ENCODE assay signal across 10 cellular contexts in the genomic region with DNA sequence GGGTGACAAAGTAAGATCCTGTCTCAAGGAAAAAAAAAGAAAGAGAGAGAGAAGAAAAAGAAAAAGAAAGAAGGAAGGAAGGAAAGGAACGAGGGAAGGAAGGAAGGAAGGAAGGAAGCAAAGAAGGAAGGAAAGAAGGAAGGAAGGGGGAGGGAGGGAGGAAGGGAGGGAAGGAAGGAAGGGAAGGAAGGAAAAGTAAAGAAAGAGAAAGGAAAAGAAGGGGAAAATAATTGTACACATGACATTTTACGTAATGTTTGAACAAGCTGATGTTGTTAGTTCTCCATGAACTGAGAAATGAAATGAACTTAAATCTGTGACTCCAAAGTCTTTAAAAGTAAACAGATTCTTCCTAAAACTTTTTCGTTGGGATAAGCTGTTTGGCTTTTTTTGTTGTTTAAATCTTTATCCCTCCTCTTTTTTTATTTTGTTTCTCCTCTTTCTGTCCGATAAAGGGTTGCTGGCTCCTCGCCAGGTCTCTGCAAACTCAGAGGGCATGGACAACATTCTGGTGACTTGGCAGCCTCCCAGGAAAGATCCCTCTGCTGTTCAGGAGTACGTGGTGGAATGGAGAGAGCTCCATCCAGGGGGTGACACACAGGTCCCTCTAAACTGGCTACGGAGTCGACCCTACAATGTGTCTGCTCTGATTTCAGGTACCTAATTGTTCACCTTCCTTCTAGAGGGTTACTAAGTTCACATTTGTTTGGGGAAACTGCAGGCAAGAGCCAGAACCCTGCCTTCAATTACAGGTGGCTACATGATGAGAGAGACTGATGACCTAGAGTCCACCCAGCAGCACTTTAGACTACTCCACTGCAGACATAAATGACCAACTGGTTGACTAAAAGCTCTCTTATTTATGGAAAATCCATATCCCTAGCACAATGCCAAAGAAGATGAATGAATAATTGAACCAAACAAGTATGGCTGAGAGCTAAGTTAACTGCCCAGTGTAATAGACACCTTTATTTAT. TPM values are rescaled to one million over a fixed set of nuclear protein-coding genes. Genes with fewer than 3 reads are reported as not detected.
DNase-seq lines count a peak whose midpoint lies in the region; ATAC-seq and TF ChIP-seq lines count a peak whose summit lies in the region.
"Had no signal": no experiment of that assay in that cellular context is flagged by ENCODE, and none has a peak within 500 bp of the region (broad histone marks: within the 10 kb centered on the region; RNA-seq: fewer than 3 reads in every experiment).

No MANE protein-coding gene starts in this region.

- H3K27ac Mint-ChIP-seq in stimulated activated naive CD8-positive, alpha-beta T cell treated with anti-CD3 and anti-CD28 coated beads, Interleukin-15, Interleukin-2, amounts not matched to agents 100 ng/mL and 50 ng/mL, for 24 hours, result peak overlapping the region; percentile 80
- H3K27ac Mint-ChIP-seq in stimulated activated naive CD8-positive, alpha-beta T cell treated with anti-CD3 and anti-CD28 coated beads, Interleukin-15, amount 100 ng/mL, for 72 hours, result peak overlapping the region in 1 of 2 donors; percentile 42
- H3K27ac Mint-ChIP-seq: activated naive CD8-positive, alpha-beta T cell had no signal

- H3K36me3 ChIP-seq in heart right ventricle (no peaks in the 10 kb centered on the region), uterus (no peaks in the 10 kb centered on the region)

- no peak overlapping the region for H3K27ac ChIP-seq in heart right ventricle
- H3K27ac ChIP-seq in uterus, result no peak overlapping the region

- H3K4me3 ChIP-seq in heart right ventricle (no peak overlapping the region), uterus (no peak overlapping the region)

- ATAC-seq in stimulated activated naive CD8-positive, alpha-beta T cell treated with anti-CD3 and anti-CD28 coated beads, Interleukin-15, amount 100 ng/mL, for 72 hours, result no peak
- ATAC-seq in heart right ventricle, result peak in 4 of 8 donors; percentile 39 to 68 (median 54)
- no peak for ATAC-seq in HG02610 (IDR thresholded peaks at IDR 0.05; ENCODE audit: unreplicated experiment)

- H3K4me1 Mint-ChIP-seq in stimulated activated naive CD8-positive, alpha-beta T cell treated with anti-CD3 and anti-CD28 coated beads, Interleukin-15, Interleukin-2, amounts not matched to agents 100 ng/mL and 50 ng/mL, for 24 hours (ENCODE audit: low read depth), result peaks cover 19% of the 10 kb centered on the region
- H3K4me1 Mint-ChIP-seq in stimulated activated naive CD8-positive, alpha-beta T cell treated with anti-CD3 and anti-CD28 coated beads, Interleukin-15, amount 100 ng/mL, for 72 hours, result no peaks in the 10 kb centered on the region

- intact Hi-C loops in heart right ventricle (cut with DNase I) (no loop called here), uterus (cut with DNase I; ENCODE audit: low total_unique reads) (no loop called here)

- H3K4me3 Mint-ChIP-seq in stimulated activated naive CD8-positive, alpha-beta T cell treated with anti-CD3 and anti-CD28 coated beads, Interleukin-15, Interleukin-2, amounts not matched to agents 100 ng/mL and 50 ng/mL, for 24 hours, result no peak overlapping the region
- no peak overlapping the region for H3K4me3 Mint-ChIP-seq in stimulated activated naive CD8-positive, alpha-beta T cell treated with anti-CD3 and anti-CD28 coated beads, Interleukin-15, amount 100 ng/mL, for 72 hours
- H3K4me3 Mint-ChIP-seq: activated naive CD8-positive, alpha-beta T cell had no signal

- peaks cover 76% of the 10 kb centered on the region for H3K36me3 Mint-ChIP-seq in stimulated activated naive CD8-positive, alpha-beta T cell treated with anti-CD3 and anti-CD28 coated beads, Interleukin-15, Interleukin-2, amounts not matched to agents 100 ng/mL and 50 ng/mL, for 24 hours (ENCODE audit: low read depth)

- DNase-seq in stimulated activated naive CD8-positive, alpha-beta T cell treated with anti-CD3 and anti-CD28 coated beads, Interleukin-15, amount 100 ng/mL, for 72 hours, result no peak
- DNase-seq in RPMI7951 (ENCODE audit: low read depth) (peak; percentile 39), heart right ventricle (peak; percentile 28 to 55), uterus (peak; percentile 16 to 21), superior temporal gyrus (ENCODE audit: extremely low spot score) (no peak), GM19240 (ENCODE audit: insufficient read length, low spot score) (no peak)
- DNase-seq: retina had no signal

- WGBS in heart right ventricle, 2 donors, result 37 to 40% methylated on average over 8 of the region's 8 CpGs

- no peak for TF ChIP-seq POLR2A in uterus (IDR thresholded peaks at IDR 0.05)

- peak in 1 of 9 donors; percentile 25 for TF ChIP-seq CTCF in heart right ventricle (IDR thresholded peaks at IDR 0.05)
- TF ChIP-seq CTCF in uterus (IDR thresholded peaks at IDR 0.05), result no peak

- H3K9me3 Mint-ChIP-seq in stimulated activated naive CD8-positive, alpha-beta T cell treated with anti-CD3 and anti-CD28 coated beads, Interleukin-15, Interleukin-2, amounts not matched to agents 100 ng/mL and 50 ng/mL, for 24 hours, result no peaks in the 10 kb centered on the region
- no peaks in the 10 kb centered on the region for H3K9me3 Mint-ChIP-seq in stimulated activated naive CD8-positive, alpha-beta T cell treated with anti-CD3 and anti-CD28 coated beads, Interleukin-15, amount 100 ng/mL, for 72 hours

- H3K4me1 ChIP-seq in heart right ventricle (no peaks in the 10 kb centered on the region), uterus (no peaks in the 10 kb centered on the region)

- H3K27me3 Mint-ChIP-seq in stimulated activated naive CD8-positive, alpha-beta T cell treated with anti-CD3 and anti-CD28 coated beads, Interleukin-15, Interleukin-2, amounts not matched to agents 100 ng/mL and 50 ng/mL, for 24 hours, result no peaks in the 10 kb centered on the region
- H3K27me3 Mint-ChIP-seq in stimulated activated naive CD8-positive, alpha-beta T cell treated with anti-CD3 and anti-CD28 coated beads, Interleukin-15, amount 100 ng/mL, for 72 hours, result no peaks in the 10 kb centered on the region
- H3K27me3 Mint-ChIP-seq: activated naive CD8-positive, alpha-beta T cell had no signal

- H3K27me3 ChIP-seq in heart right ventricle, result no peaks in the 10 kb centered on the region
- no peaks in the 10 kb centered on the region for H3K27me3 ChIP-seq in uterus

- H3K9me3 ChIP-seq in heart right ventricle (no peaks in the 10 kb centered on the region), uterus (no peaks in the 10 kb centered on the region)

RNA-seq across cellular contexts. Expression of a gene that starts 60.0 kb away (rescaled TPM):
- 0.10 TPM in 1 of 2 replicates, not detected in the other for total RNA-seq in RPMI7951 (2014; rRNA removed; shearing (Covaris generic))
- total RNA-seq in heart right ventricle (1 to 10 TPM in 1 of 10 donors, under 1 TPM in 9; 0.15 to 1.2 (median 0.33) TPM), uterus (1 to 10 TPM in 1 of 4 donors, under 1 TPM in 1, not detected in 2; 0.64 to 1.1 TPM)
- polyA plus RNA-seq in heart right ventricle, result under 1 TPM in 1 of 2 donors, not detected in 1; 0.09 TPM

Comparison
In these comparisons a context has a peak if more than half of its experiments do, and no peak if none do; other contexts are left out.
1. DNase-seq: peak in RPMI7951 (single experiment), heart right ventricle (2 of 2) and uterus (2 of 2); none in stimulated activated naive CD8-positive, alpha-beta T cell treated with anti-CD3 and anti-CD28 coated beads, Interleukin-15, amount 100 ng/mL, for 72 hours (0 of 2), superior temporal gyrus (single experiment) and GM19240 (single experiment).